In the genomic region with DNA sequence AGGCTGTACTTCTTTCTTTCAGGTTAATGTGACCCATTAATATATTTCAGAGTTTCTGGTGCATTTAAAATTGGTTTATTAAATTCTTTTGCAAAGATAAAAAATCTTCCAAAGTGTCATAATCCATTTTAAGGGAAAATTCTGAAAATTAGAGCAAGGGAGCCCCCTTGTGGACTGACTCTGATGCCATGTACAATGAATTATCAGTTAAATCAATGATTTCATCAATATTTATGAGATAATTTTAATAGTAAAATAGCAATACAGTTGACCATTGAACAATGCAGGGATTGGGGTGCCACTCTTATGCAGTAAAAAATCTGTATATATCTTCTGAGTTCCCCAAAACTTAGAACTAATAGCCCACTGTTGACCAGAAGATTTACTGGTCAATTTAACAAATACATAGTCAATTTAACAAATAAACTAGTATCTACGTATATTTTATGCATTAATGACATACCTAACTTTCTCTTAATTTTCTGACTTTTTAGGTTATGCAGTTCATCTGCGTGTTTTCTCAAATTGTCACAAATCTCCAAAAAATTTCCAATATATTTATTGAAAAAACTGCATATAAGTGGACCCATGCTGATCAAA, we compare ENCODE assay signal across 8 cellular contexts.
DNase-seq lines count a peak whose midpoint lies in the region; ATAC-seq and TF ChIP-seq lines count a peak whose summit lies in the region.

No MANE protein-coding gene starts in this region.

- peak; percentile 68 for TF ChIP-seq CTCF in BE2C (IDR thresholded peaks at IDR 0.05; ENCODE audit: low read depth, low read length)
- TF ChIP-seq CTCF in HCT116 (IDR thresholded peaks at IDR 0.05 in 2 of 3, conservative IDR thresholded peaks at IDR 0.05 in 1 of 3; ENCODE audit: borderline replicate concordance in 1 of 3, insufficient read depth in 1 of 3, low read depth in 2 of 3, low read length in 2 of 3), result peak; percentile 17 to 66 (median 42); a peak in 5 of 6 replicates
- TF ChIP-seq CTCF in lung (IDR thresholded peaks at IDR 0.05; ENCODE audit: control extremely low read depth, extremely low read depth), result peak; percentile 9

- CTCF ChIA-PET in HCT116 (lab: Charles Lee), result no interaction called here

- no peaks in the 10 kb centered on the region for H3K36me3 ChIP-seq in BE2C
- H3K36me3 ChIP-seq in HCT116 (ENCODE audit: control insufficient read depth in 1 of 2, insufficient read depth in 2 of 2, low read length in 2 of 2), result no peaks in the 10 kb centered on the region
- no peaks in the 10 kb centered on the region for H3K36me3 ChIP-seq in lung (ENCODE audit: control insufficient read depth in 2 of 2, insufficient read depth in 2 of 2, low read length in 2 of 2)

- no peak overlapping the region for H3K4me2 ChIP-seq in HCT116 (ENCODE audit: low read length)

- RAD21 ChIA-PET in HCT116 (lab: Charles Lee; ENCODE audit: low non-redundant PET in 1 of 2, low total read pairs in 2 of 2, uncharacterized antibody in 2 of 2, unreplicated experiment in 2 of 2), result no interaction called here

- H4K20me1 ChIP-seq in HCT116 (ENCODE audit: insufficient read depth), result no peaks in the 10 kb centered on the region

- no peak overlapping the region for H3K9ac ChIP-seq in HCT116 (ENCODE audit: low read length)

- H3K4me1 ChIP-seq in BE2C, result peaks cover 3% of the 10 kb centered on the region; the same call in 1 of the 2 replicates
- no peaks in the 10 kb centered on the region for H3K4me1 ChIP-seq in HCT116 (ENCODE audit: control insufficient read depth in 1 of 2, insufficient read depth in 2 of 2, low read length in 2 of 2)
- no peaks in the 10 kb centered on the region for H3K4me1 ChIP-seq in lung (ENCODE audit: control insufficient read depth in 2 of 2, insufficient read depth in 2 of 2, low read length in 2 of 2)

- POLR2A ChIA-PET in HCT116 (lab: Charles Lee), result no interaction called here

- no peak for TF ChIP-seq POLR2A in HCT116 (IDR thresholded peaks at IDR 0.05; ENCODE audit: borderline replicate concordance, extremely low read depth, insufficient read depth, insufficient read length)

- TF ChIP-seq RAD21 in HCT116 (IDR thresholded peaks at IDR 0.05; ENCODE audit: low read depth), result peak; percentile 51

- no peak overlapping the region for H3K4me3 ChIP-seq in BE2C (ENCODE audit: low read depth, low read length)
- H3K4me3 ChIP-seq in HCT116 (replicated peaks in 1 of 2; ENCODE audit: low read depth in 1 of 2, low read length in 2 of 2), result no peak overlapping the region
- H3K4me3 ChIP-seq in lung, result no peak overlapping the region

- no TSS peak for BruUV-seq in HCT116 (replicated peaks; lab: Mats Ljungman, UMichigan)

- no peaks in the 10 kb centered on the region for H3K27me3 ChIP-seq in BE2C
- no peaks in the 10 kb centered on the region for H3K27me3 ChIP-seq in HCT116 (ENCODE audit: insufficient read depth, low read length)
- no peaks in the 10 kb centered on the region for H3K27me3 ChIP-seq in lung (ENCODE audit: control insufficient read depth, insufficient read depth)

- 78 to 81% methylated on average over 2 of the region's 2 CpGs for WGBS in lung, 2 donors

- H3K9me2 ChIP-seq in HCT116 (ENCODE audit: insufficient read depth), result no peaks in the 10 kb centered on the region

- ATAC-seq in HCT116 (no peak), lung (ENCODE audit: insufficient read depth, low FRiP score) (no peak), HG03520 (IDR thresholded peaks at IDR 0.05; ENCODE audit: unreplicated experiment) (no peak), HG03565 (IDR thresholded peaks at IDR 0.05; ENCODE audit: unreplicated experiment) (no peak)

- DNase-seq in BE2C (peak; percentile 46), HCT116 (ENCODE audit: low read depth, low spot score) (peak; percentile 8), astrocyte of the hippocampus (ENCODE audit: low read depth, low spot score) (peak; percentile 47), lung (ENCODE audit: low spot score) (no peak), NCI-H187 (lab: John Stamatoyannopoulos, UW) (no peak), NCI-H524 treated with DMSO at 0.1 percent for 48 hours (lab: John Stamatoyannopoulos, UW) (no peak)

- H3K9me3 ChIP-seq in BE2C (no peaks in the 10 kb centered on the region), HCT116 (ENCODE audit: control insufficient read depth in 1 of 2, insufficient read depth in 1 of 2, low read depth in 1 of 2, low read length in 2 of 2) (no peaks in the 10 kb centered on the region), lung (ENCODE audit: control insufficient read depth in 2 of 2, insufficient read depth in 1 of 2, low read length in 1 of 2) (no peaks in the 10 kb centered on the region)

- no peaks in the 10 kb centered on the region for H3K79me2 ChIP-seq in HCT116 (ENCODE audit: insufficient read depth, low read length)

- H2AFZ ChIP-seq in HCT116 (ENCODE audit: low read depth, low read length, poor library complexity, severe bottlenecking), result peak overlapping the region; percentile 74

- intact Hi-C loops in HCT116 (cut with micrococcal nuclease), result loop anchor here (5.0 to 10.0 kb wide), 3 partner anchors 149 to 1171 kb away; no protein-coding TSS in a partner anchor

- H3K27ac ChIP-seq in HCT116 (ENCODE audit: low read depth, low read length) (no peak overlapping the region), lung (ENCODE audit: low read depth in 1 of 2, low read length in 1 of 2) (no peak overlapping the region)

TF ChIP-seq in HCT116, 20 proteins besides CTCF, POLR2A, EP300 and RAD21 (continues in another document):
- TF ChIP-seq YY1 (IDR thresholded peaks at IDR 0.05; ENCODE audit: extremely low read depth, insufficient replicate concordance, low read depth, low read length) (no peak), JUND (IDR thresholded peaks at IDR 0.05) (no peak), FOSL1 (IDR thresholded peaks at IDR 0.05; ENCODE audit: low read depth) (no peak), POLR2AphosphoS5 (IDR thresholded peaks at IDR 0.05; ENCODE audit: low read depth, low read length) (no peak), SIN3A (IDR thresholded peaks at IDR 0.05; ENCODE audit: low read depth) (no peak), CEBPB (IDR thresholded peaks at IDR 0.05; ENCODE audit: low read depth) (no peak), ELF1 (IDR thresholded peaks at IDR 0.05; ENCODE audit: borderline replicate concordance, low read depth) (no peak), MAX (IDR thresholded peaks at IDR 0.05) (no peak), EZH2 (IDR thresholded peaks at IDR 0.05) (no peak), TCF7L2 (IDR thresholded peaks at IDR 0.05; ENCODE audit: borderline replicate concordance, extremely low read depth, insufficient read depth, insufficient read length) (no peak), CBX3 (IDR thresholded peaks at IDR 0.05; ENCODE audit: low read depth) (no peak), ATF3 (IDR thresholded peaks at IDR 0.05) (no peak), ZFX (IDR thresholded peaks at IDR 0.05) (no peak), EZH2phosphoT487 (IDR thresholded peaks at IDR 0.05; ENCODE audit: borderline replicate concordance) (no peak), ZBTB33 (IDR thresholded peaks at IDR 0.05; ENCODE audit: extremely low read depth, insufficient replicate concordance, low read length) (no peak), EGR1 (IDR thresholded peaks at IDR 0.05; ENCODE audit: low read depth) (no peak), SRF (IDR thresholded peaks at IDR 0.05; ENCODE audit: low read depth) (no peak)
- TF ChIP-seq, protein P1, sequence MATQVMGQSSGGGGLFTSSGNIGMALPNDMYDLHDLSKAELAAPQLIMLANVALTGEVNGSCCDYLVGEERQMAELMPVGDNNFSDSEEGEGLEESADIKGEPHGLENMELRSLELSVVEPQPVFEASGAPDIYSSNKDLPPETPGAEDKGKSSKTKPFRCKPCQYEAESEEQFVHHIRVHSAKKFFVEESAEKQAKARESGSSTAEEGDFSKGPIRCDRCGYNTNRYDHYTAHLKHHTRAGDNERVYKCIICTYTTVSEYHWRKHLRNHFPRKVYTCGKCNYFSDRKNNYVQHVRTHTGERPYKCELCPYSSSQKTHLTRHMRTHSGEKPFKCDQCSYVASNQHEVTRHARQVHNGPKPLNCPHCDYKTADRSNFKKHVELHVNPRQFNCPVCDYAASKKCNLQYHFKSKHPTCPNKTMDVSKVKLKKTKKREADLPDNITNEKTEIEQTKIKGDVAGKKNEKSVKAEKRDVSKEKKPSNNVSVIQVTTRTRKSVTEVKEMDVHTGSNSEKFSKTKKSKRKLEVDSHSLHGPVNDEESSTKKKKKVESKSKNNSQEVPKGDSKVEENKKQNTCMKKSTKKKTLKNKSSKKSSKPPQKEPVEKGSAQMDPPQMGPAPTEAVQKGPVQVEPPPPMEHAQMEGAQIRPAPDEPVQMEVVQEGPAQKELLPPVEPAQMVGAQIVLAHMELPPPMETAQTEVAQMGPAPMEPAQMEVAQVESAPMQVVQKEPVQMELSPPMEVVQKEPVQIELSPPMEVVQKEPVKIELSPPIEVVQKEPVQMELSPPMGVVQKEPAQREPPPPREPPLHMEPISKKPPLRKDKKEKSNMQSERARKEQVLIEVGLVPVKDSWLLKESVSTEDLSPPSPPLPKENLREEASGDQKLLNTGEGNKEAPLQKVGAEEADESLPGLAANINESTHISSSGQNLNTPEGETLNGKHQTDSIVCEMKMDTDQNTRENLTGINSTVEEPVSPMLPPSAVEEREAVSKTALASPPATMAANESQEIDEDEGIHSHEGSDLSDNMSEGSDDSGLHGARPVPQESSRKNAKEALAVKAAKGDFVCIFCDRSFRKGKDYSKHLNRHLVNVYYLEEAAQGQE (IDR thresholded peaks at IDR 0.05; ENCODE audit: low read depth), result no peak

Comparison
In these comparisons a context has a peak if more than half of its experiments do, and no peak if none do; other contexts are left out.
1. DNase-seq: peak in BE2C (single experiment), HCT116 (single experiment) and astrocyte of the hippocampus (single experiment); none in lung (single experiment), NCI-H187 (0 of 2) and NCI-H524 treated with DMSO at 0.1 percent for 48 hours (single experiment).
2. CTCF ChIP-seq: peak in every context shown above with its lines; median percentile 68 in BE2C; 42 in HCT116; 9 in lung.